19 cellular contexts compared by ENCODE assay signal in genomic region chr10:69668722-69669121, GRCh38.
"Had no signal": no experiment of that assay in that cellular context is flagged by ENCODE, and none has a peak within 500 bp of the region (broad histone marks: within the 10 kb centered on the region; RNA-seq: fewer than 3 reads in every experiment).

No MANE protein-coding gene starts in this region.

- DNase-seq: activated CD4-positive, alpha-beta T cell treated with anti-CD3 and anti-CD28 coated beads, Interleukin-2, amount 10 ng/mL, durations not matched to agents 7 days and 5 days; activated CD8-positive, alpha-beta T cell treated with anti-CD3 and anti-CD28 coated beads, Interleukin-2, amount 10 ng/mL, durations not matched to agents 7 days and 5 days; activated naive CD4-positive, alpha-beta T cell treated with Interleukin-2 at 50 U/mL for 16 hours; activated T-cell treated with anti-CD3 and anti-CD28 coated beads, Interleukin-2, amount 50 U/mL, for 24 hours; central memory CD4-positive, alpha-beta T cell; foreskin keratinocyte; left cardiac atrium; mesendoderm; naive thymus-derived CD8-positive, alpha-beta T cell; ovary; psoas muscle; right cardiac atrium; stimulated activated CD4-positive, alpha-beta T cell treated with anti-CD3 and anti-CD28 coated beads, Interleukin-4, amount 100 ng/mL, for 1 hour; stimulated activated naive CD8-positive, alpha-beta T cell treated with anti-CD3 and anti-CD28 coated beads, Interleukin-15, amount 100 ng/mL, for 72 hours; trophoblast cell had no signal

- H3K4me3 ChIP-seq: coronary artery, hepatocyte, ovary, psoas muscle, smooth muscle cell, suprapubic skin had no signal

- H3K27ac ChIP-seq: coronary artery, foreskin keratinocyte, hepatocyte, ovary, psoas muscle, suprapubic skin had no signal

- H2AFZ ChIP-seq: hepatocyte had no signal

- H3K36me3 ChIP-seq: ovary, suprapubic skin had no signal

- ATAC-seq: activated CD8-positive, alpha-beta T cell treated with anti-CD3 and anti-CD28 coated beads, Interleukin-2, amount 10 ng/mL, durations not matched to agents 7 days and 5 days; foreskin keratinocyte; left cardiac atrium; naive thymus-derived CD8-positive, alpha-beta T cell; psoas muscle; stimulated activated naive CD8-positive, alpha-beta T cell treated with anti-CD3 and anti-CD28 coated beads, Interleukin-15, amount 100 ng/mL, for 72 hours had no signal

- H3K27me3 ChIP-seq: ovary had no signal

- H3K4me1 ChIP-seq: foreskin keratinocyte, psoas muscle, suprapubic skin had no signal

- H3K4me2 ChIP-seq: hepatocyte, smooth muscle cell had no signal

- H3K9me3 ChIP-seq: ovary, psoas muscle, suprapubic skin had no signal
